In the genomic region with DNA sequence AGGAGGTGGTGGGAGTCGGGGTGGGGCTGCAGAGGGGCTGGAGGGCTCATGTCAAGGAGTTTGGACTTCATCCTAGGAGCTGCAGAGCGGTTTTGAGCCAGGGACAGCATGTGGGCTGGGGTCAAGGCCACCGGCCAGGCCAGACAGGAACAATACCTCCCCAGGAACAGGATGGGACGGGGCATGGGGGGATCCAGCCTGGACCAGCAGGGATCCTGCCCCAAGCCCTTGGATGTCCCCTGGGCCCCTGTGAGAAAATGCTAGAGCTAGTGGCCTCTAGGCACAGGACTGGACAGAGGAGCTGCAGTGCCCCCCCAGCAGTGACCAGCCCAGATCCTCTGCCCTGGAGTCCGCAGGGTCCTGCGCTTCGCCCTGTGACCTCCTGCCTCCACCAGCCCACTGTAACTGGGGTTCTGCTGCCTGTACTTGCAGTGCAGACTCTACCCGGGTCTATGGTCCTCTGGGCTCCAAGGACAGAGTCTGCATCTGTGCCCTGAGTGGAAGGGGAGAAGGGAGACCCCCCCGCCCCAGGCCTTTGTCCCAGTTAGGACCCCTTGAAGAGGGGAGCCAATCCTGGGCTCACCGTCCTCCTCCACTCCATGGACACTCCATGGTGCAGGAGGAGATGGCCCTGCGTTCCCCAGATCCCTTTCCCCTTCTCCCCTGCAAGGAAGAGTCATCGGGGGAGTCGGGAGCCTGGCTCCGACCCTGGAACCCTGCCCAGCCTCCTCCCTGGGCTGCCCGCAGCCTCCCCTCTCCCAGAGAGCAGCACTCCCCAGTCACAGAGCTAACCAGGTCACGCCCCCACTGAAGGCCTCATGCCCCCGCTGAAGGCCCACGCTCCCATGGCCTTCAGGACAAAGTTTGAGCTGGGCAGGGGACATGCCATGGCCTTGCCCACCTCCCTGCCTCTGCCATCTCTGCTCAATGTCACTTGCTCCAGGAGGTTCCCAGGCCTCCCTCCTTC, we compare ENCODE assay signal across 1 cellular context.
TF ChIP-seq lines count a peak whose summit lies in the region.

No MANE protein-coding gene starts in this region.

TF ChIP-seq in HepG2, 621 proteins besides CTCF, POLR2A, EP300 and RAD21 (continued from another document and continues in another):
- TF ChIP-seq, protein P1, sequence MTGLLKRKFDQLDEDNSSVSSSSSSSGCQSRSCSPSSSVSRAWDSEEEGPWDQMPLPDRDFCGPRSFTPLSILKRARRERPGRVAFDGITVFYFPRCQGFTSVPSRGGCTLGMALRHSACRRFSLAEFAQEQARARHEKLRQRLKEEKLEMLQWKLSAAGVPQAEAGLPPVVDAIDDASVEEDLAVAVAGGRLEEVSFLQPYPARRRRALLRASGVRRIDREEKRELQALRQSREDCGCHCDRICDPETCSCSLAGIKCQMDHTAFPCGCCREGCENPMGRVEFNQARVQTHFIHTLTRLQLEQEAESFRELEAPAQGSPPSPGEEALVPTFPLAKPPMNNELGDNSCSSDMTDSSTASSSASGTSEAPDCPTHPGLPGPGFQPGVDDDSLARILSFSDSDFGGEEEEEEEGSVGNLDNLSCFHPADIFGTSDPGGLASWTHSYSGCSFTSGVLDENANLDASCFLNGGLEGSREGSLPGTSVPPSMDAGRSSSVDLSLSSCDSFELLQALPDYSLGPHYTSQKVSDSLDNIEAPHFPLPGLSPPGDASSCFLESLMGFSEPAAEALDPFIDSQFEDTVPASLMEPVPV (CRISPR knock-in tag; IDR thresholded peaks at IDR 0.05): no peak
- TF ChIP-seq GATA4 (IDR thresholded peaks at IDR 0.05; ENCODE audit: borderline replicate concordance, low read depth): no peak
- TF ChIP-seq ZMYM2 (CRISPR knock-in tag; IDR thresholded peaks at IDR 0.05): no peak
- no peak for TF ChIP-seq ZNF160 (CRISPR knock-in tag; IDR thresholded peaks at IDR 0.05)
- peak; percentile 27 for TF ChIP-seq XRCC5 (optimal IDR thresholded peaks at IDR 0.05; ENCODE audit: low read length)
- no peak for TF ChIP-seq PCBP2 (optimal IDR thresholded peaks at IDR 0.05; ENCODE audit: low read depth, low read length, poor library complexity, severe bottlenecking)
- TF ChIP-seq CCDC6 (CRISPR knock-in tag; IDR thresholded peaks at IDR 0.05): no peak
- TF ChIP-seq ZEB1 (IDR thresholded peaks at IDR 0.05; ENCODE audit: insufficient replicate concordance, low read depth): no peak
- no peak for TF ChIP-seq ZNF3 (CRISPR knock-in tag; IDR thresholded peaks at IDR 0.05)
- TF ChIP-seq ZSCAN22 (CRISPR knock-in tag; IDR thresholded peaks at IDR 0.05): no peak
- TF ChIP-seq, protein P2, sequence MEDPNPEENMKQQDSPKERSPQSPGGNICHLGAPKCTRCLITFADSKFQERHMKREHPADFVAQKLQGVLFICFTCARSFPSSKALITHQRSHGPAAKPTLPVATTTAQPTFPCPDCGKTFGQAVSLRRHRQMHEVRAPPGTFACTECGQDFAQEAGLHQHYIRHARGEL (CRISPR knock-in tag; IDR thresholded peaks at IDR 0.05): no peak
- TF ChIP-seq NKX3-1 (CRISPR knock-in tag; IDR thresholded peaks at IDR 0.05): no peak
- TF ChIP-seq, protein P3, sequence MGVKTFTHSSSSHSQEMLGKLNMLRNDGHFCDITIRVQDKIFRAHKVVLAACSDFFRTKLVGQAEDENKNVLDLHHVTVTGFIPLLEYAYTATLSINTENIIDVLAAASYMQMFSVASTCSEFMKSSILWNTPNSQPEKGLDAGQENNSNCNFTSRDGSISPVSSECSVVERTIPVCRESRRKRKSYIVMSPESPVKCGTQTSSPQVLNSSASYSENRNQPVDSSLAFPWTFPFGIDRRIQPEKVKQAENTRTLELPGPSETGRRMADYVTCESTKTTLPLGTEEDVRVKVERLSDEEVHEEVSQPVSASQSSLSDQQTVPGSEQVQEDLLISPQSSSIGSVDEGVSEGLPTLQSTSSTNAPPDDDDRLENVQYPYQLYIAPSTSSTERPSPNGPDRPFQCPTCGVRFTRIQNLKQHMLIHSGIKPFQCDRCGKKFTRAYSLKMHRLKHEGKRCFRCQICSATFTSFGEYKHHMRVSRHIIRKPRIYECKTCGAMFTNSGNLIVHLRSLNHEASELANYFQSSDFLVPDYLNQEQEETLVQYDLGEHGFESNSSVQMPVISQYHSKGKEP (CRISPR knock-in tag; IDR thresholded peaks at IDR 0.05): no peak
- TF ChIP-seq, protein P4, sequence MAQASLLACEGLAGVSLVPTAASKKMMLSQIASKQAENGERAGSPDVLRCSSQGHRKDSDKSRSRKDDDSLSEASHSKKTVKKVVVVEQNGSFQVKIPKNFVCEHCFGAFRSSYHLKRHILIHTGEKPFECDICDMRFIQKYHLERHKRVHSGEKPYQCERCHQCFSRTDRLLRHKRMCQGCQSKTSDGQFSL (CRISPR knock-in tag; IDR thresholded peaks at IDR 0.05): 0 out of 2 replicates have a peak, but pooled peaks have one; percentile 10
- no peak for TF ChIP-seq SUZ12 (IDR thresholded peaks at IDR 0.05; ENCODE audit: low read depth, low read length)
- TF ChIP-seq, protein P5, sequence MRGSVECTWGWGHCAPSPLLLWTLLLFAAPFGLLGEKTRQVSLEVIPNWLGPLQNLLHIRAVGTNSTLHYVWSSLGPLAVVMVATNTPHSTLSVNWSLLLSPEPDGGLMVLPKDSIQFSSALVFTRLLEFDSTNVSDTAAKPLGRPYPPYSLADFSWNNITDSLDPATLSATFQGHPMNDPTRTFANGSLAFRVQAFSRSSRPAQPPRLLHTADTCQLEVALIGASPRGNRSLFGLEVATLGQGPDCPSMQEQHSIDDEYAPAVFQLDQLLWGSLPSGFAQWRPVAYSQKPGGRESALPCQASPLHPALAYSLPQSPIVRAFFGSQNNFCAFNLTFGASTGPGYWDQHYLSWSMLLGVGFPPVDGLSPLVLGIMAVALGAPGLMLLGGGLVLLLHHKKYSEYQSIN (CRISPR knock-in tag; IDR thresholded peaks at IDR 0.05; ENCODE audit: borderline replicate concordance): no peak
- no peak for TF ChIP-seq SOX6 (IDR thresholded peaks at IDR 0.05)
- TF ChIP-seq SOX6 (CRISPR knock-in tag; IDR thresholded peaks at IDR 0.05): 0 out of 2 replicates have a peak, but pooled peaks have one; percentile 24
- no peak for TF ChIP-seq MXD4 (CRISPR knock-in tag; IDR thresholded peaks at IDR 0.05)
- TF ChIP-seq, protein P6, sequence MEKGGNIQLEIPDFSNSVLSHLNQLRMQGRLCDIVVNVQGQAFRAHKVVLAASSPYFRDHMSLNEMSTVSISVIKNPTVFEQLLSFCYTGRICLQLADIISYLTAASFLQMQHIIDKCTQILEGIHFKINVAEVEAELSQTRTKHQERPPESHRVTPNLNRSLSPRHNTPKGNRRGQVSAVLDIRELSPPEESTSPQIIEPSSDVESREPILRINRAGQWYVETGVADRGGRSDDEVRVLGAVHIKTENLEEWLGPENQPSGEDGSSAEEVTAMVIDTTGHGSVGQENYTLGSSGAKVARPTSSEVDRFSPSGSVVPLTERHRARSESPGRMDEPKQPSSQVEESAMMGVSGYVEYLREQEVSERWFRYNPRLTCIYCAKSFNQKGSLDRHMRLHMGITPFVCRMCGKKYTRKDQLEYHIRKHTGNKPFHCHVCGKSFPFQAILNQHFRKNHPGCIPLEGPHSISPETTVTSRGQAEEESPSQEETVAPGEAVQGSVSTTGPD (CRISPR knock-in tag; IDR thresholded peaks at IDR 0.05): no peak
- no peak for TF ChIP-seq ZNF251 (CRISPR knock-in tag; IDR thresholded peaks at IDR 0.05)
- no peak for TF ChIP-seq IKZF4 (CRISPR knock-in tag; IDR thresholded peaks at IDR 0.05; ENCODE audit: borderline replicate concordance, low read depth, not compliant biosample characterization)
- no peak for TF ChIP-seq ZNF790 (CRISPR knock-in tag; IDR thresholded peaks at IDR 0.05; ENCODE audit: borderline replicate concordance)
- TF ChIP-seq ZNF34 (CRISPR knock-in tag; IDR thresholded peaks at IDR 0.05; ENCODE audit: borderline replicate concordance): no peak
- TF ChIP-seq XBP1 (CRISPR knock-in tag; IDR thresholded peaks at IDR 0.05): no peak
- no peak for TF ChIP-seq ZFX (CRISPR knock-in tag; IDR thresholded peaks at IDR 0.05; ENCODE audit: low read depth)
- TF ChIP-seq SMAD9 (CRISPR knock-in tag; IDR thresholded peaks at IDR 0.05): no peak
- no peak for TF ChIP-seq ZNF556 (CRISPR knock-in tag; IDR thresholded peaks at IDR 0.05; ENCODE audit: borderline replicate concordance)
- TF ChIP-seq SALL1 (CRISPR knock-in tag; IDR thresholded peaks at IDR 0.05): no peak
- TF ChIP-seq GTF2F1 (IDR thresholded peaks at IDR 0.05; ENCODE audit: low read length): no peak
- TF ChIP-seq ZSCAN20 (CRISPR knock-in tag; IDR thresholded peaks at IDR 0.05; ENCODE audit: borderline replicate concordance): no peak
- TF ChIP-seq HNRNPL (IDR thresholded peaks at IDR 0.05; ENCODE audit: low read depth, low read length): 0 out of 2 replicates have a peak, but pooled peaks have one; percentile 53
- no peak for TF ChIP-seq MED13 (CRISPR knock-in tag; IDR thresholded peaks at IDR 0.05)
- TF ChIP-seq, protein P7, sequence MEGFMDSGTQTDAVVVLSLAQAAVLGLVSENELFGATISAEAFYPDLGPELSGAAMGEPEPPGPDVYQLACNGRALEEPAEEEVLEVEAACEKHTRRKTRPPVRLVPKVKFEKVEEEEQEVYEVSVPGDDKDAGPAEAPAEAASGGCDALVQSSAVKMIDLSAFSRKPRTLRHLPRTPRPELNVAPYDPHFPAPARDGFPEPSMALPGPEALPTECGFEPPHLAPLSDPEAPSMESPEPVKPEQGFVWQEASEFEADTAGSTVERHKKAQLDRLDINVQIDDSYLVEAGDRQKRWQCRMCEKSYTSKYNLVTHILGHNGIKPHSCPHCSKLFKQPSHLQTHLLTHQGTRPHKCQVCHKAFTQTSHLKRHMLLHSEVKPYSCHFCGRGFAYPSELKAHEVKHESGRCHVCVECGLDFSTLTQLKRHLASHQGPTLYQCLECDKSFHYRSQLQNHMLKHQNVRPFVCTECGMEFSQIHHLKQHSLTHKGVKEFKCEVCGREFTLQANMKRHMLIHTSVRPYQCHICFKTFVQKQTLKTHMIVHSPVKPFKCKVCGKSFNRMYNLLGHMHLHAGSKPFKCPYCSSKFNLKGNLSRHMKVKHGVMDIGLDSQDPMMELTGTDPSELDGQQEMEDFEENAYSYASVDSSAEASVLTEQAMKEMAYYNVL (CRISPR knock-in tag; IDR thresholded peaks at IDR 0.05; ENCODE audit: borderline replicate concordance): no peak
- TF ChIP-seq ZFP37 (CRISPR knock-in tag; IDR thresholded peaks at IDR 0.05; ENCODE audit: borderline replicate concordance): no peak
- TF ChIP-seq TARDBP (CRISPR knock-in tag; IDR thresholded peaks at IDR 0.05): no peak
- TF ChIP-seq, protein P8, sequence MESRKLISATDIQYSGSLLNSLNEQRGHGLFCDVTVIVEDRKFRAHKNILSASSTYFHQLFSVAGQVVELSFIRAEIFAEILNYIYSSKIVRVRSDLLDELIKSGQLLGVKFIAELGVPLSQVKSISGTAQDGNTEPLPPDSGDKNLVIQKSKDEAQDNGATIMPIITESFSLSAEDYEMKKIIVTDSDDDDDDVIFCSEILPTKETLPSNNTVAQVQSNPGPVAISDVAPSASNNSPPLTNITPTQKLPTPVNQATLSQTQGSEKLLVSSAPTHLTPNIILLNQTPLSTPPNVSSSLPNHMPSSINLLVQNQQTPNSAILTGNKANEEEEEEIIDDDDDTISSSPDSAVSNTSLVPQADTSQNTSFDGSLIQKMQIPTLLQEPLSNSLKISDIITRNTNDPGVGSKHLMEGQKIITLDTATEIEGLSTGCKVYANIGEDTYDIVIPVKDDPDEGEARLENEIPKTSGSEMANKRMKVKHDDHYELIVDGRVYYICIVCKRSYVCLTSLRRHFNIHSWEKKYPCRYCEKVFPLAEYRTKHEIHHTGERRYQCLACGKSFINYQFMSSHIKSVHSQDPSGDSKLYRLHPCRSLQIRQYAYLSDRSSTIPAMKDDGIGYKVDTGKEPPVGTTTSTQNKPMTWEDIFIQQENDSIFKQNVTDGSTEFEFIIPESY (CRISPR knock-in tag; IDR thresholded peaks at IDR 0.05): no peak
- no peak for TF ChIP-seq ZNF567 (CRISPR knock-in tag; IDR thresholded peaks at IDR 0.05; ENCODE audit: borderline replicate concordance)
- TF ChIP-seq ZNF44 (CRISPR knock-in tag; IDR thresholded peaks at IDR 0.05): no peak
- TF ChIP-seq KDM5B (CRISPR knock-in tag; IDR thresholded peaks at IDR 0.05; ENCODE audit: borderline replicate concordance): no peak
- TF ChIP-seq MATR3 (CRISPR knock-in tag; IDR thresholded peaks at IDR 0.05): no peak
- no peak for TF ChIP-seq ZNF883 (CRISPR knock-in tag; IDR thresholded peaks at IDR 0.05; ENCODE audit: not compliant biosample characterization)
- no peak for TF ChIP-seq ZNF430 (CRISPR knock-in tag; IDR thresholded peaks at IDR 0.05)
- TF ChIP-seq NCOA2 (CRISPR knock-in tag; IDR thresholded peaks at IDR 0.05): no peak
- TF ChIP-seq KDM3A (CRISPR knock-in tag; IDR thresholded peaks at IDR 0.05; ENCODE audit: low read depth): no peak
- no peak for TF ChIP-seq JUN (CRISPR knock-in tag; IDR thresholded peaks at IDR 0.05)
- TF ChIP-seq ZC3H13 (CRISPR knock-in tag; IDR thresholded peaks at IDR 0.05): 0 out of 2 replicates have a peak, but pooled peaks have one; percentile 26
- no peak for TF ChIP-seq PITX1 (CRISPR knock-in tag; IDR thresholded peaks at IDR 0.05)
- no peak for TF ChIP-seq ARNTL (CRISPR knock-in tag; IDR thresholded peaks at IDR 0.05)
